1 cellular context compared by ENCODE assay signal in genomic region chr7:151028131-151028947, GRCh38.
TF ChIP-seq lines count a peak whose summit lies in the region.

TSS of gene ABCB8 (plus strand) at chr7:151028450. CDS start at chr7:151028516, 66 bp downstream.

TF ChIP-seq in K562, 482 proteins besides CTCF, POLR2A, EP300 and RAD21 (continued from another document and continues in another):
- no peak for TF ChIP-seq GTF3C2 (IDR thresholded peaks at IDR 0.05; ENCODE audit: borderline replicate concordance, extremely low read depth, insufficient read length)
- no peak for TF ChIP-seq HNRNPK (IDR thresholded peaks at IDR 0.05; ENCODE audit: low read depth, low read length, poor library complexity, severe bottlenecking)
- no peak for TF ChIP-seq PURB (CRISPR knock-in tag; IDR thresholded peaks at IDR 0.05; ENCODE audit: low read depth)
- TF ChIP-seq HMG20A (CRISPR knock-in tag; conservative IDR thresholded peaks at IDR 0.05), result no peak
- no peak for TF ChIP-seq ZFP30 (CRISPR knock-in tag; IDR thresholded peaks at IDR 0.05; ENCODE audit: borderline replicate concordance)
- TF ChIP-seq ZNF76 (CRISPR knock-in tag; IDR thresholded peaks at IDR 0.05; ENCODE audit: borderline replicate concordance), result peak; percentile 83
- peak; percentile 95 for TF ChIP-seq MAX (CRISPR knock-in tag; IDR thresholded peaks at IDR 0.05)
- TF ChIP-seq DACH1 (IDR thresholded peaks at IDR 0.05; ENCODE audit: partially characterized antibody), result peak; percentile 38
- TF ChIP-seq CAMTA2 (CRISPR knock-in tag; conservative IDR thresholded peaks at IDR 0.05), result no peak
- peak; percentile 86 for TF ChIP-seq NKRF (IDR thresholded peaks at IDR 0.05; ENCODE audit: borderline replicate concordance)
- no peak for TF ChIP-seq NELFE (IDR thresholded peaks at IDR 0.05; ENCODE audit: insufficient read depth, insufficient read length)
- peak; percentile 98 for TF ChIP-seq CREB3L1 (IDR thresholded peaks at IDR 0.05; ENCODE audit: borderline replicate concordance, low read depth)
- peak; percentile 99 for TF ChIP-seq NEUROD1 (IDR thresholded peaks at IDR 0.05; ENCODE audit: borderline replicate concordance, low read depth, low read length, partially characterized antibody)
- TF ChIP-seq ELF4 (CRISPR knock-in tag; IDR thresholded peaks at IDR 0.05), result no peak
- TF ChIP-seq ZNF778 (CRISPR knock-in tag; IDR thresholded peaks at IDR 0.05), result no peak
- peak; percentile 90 for TF ChIP-seq ATF7 (IDR thresholded peaks at IDR 0.05)
- TF ChIP-seq BCL6 (CRISPR knock-in tag; IDR thresholded peaks at IDR 0.05), result 0 out of 2 replicates have a peak, but pooled peaks have one; percentile 48
- TF ChIP-seq GABPB1 (CRISPR knock-in tag; IDR thresholded peaks at IDR 0.05), result peak; percentile 84
- no peak for TF ChIP-seq KDM1A (IDR thresholded peaks at IDR 0.05)
- TF ChIP-seq TAF15 (IDR thresholded peaks at IDR 0.05; ENCODE audit: low read depth, low read length), result no peak
- 0 out of 2 replicates have a peak, but pooled peaks have one; percentile 47 for TF ChIP-seq OTX1 (CRISPR knock-in tag; IDR thresholded peaks at IDR 0.05)
- TF ChIP-seq ZNF512 (tag; IDR thresholded peaks at IDR 0.05), result no peak
- no peak for TF ChIP-seq CHD4 (IDR thresholded peaks at IDR 0.05; ENCODE audit: insufficient read depth, insufficient replicate concordance, low read depth, low read length, poor library complexity, severe bottlenecking)
- no peak for TF ChIP-seq RFX5 (IDR thresholded peaks at IDR 0.05; ENCODE audit: low read depth, low read length)
- TF ChIP-seq ZNF274 (IDR thresholded peaks at IDR 0.05; ENCODE audit: borderline replicate concordance, low read depth, low read length), result no peak
- peak; percentile 89 for TF ChIP-seq TEAD4 (IDR thresholded peaks at IDR 0.05; ENCODE audit: low read length)
- TF ChIP-seq TEAD4 (CRISPR knock-in tag; IDR thresholded peaks at IDR 0.05; ENCODE audit: borderline replicate concordance), result 0 out of 2 replicates have a peak, but pooled peaks have one; percentile 36
- no peak for TF ChIP-seq MLX (CRISPR knock-in tag; conservative IDR thresholded peaks at IDR 0.05)
- no peak for TF ChIP-seq NCOA2 (IDR thresholded peaks at IDR 0.05; ENCODE audit: partially characterized antibody in 2 of 2)
- 0 out of 2 replicates have a peak, but pooled peaks have one; percentile 16 for TF ChIP-seq CBFA2T3 (IDR thresholded peaks at IDR 0.05)
- TF ChIP-seq NR2C2 (CRISPR knock-in tag; IDR thresholded peaks at IDR 0.05), result no peak
- TF ChIP-seq NR2C2 (tag; IDR thresholded peaks at IDR 0.05), result peak; percentile 97
- peak; percentile 48 for TF ChIP-seq ZBTB17 (CRISPR knock-in tag; IDR thresholded peaks at IDR 0.05)
- 0 out of 2 replicates have a peak, but pooled peaks have one; percentile 3 for TF ChIP-seq ZBTB12 (CRISPR knock-in tag; IDR thresholded peaks at IDR 0.05)
- TF ChIP-seq KDM5B (IDR thresholded peaks at IDR 0.05; ENCODE audit: insufficient replicate concordance, low read depth, low read length), result peak; percentile 87
- TF ChIP-seq NFIC (IDR thresholded peaks at IDR 0.05), result peak; percentile 66
- no peak for TF ChIP-seq ZNF507 (tag; conservative IDR thresholded peaks at IDR 0.05)
- peak; percentile 69 for TF ChIP-seq PRDM10 (IDR thresholded peaks at IDR 0.05; ENCODE audit: partially characterized antibody)
- peak; percentile 60; the same call in 1 of the 2 replicates for TF ChIP-seq DMBX1 (CRISPR knock-in tag; IDR thresholded peaks at IDR 0.05; ENCODE audit: borderline replicate concordance)
- TF ChIP-seq E2F3 (CRISPR knock-in tag; IDR thresholded peaks at IDR 0.05), result peak; percentile 35; the same call in 1 of the 2 replicates
- TF ChIP-seq RERE (CRISPR knock-in tag; IDR thresholded peaks at IDR 0.05; ENCODE audit: borderline replicate concordance), result no peak
